23 cellular contexts compared by ENCODE assay signal in the genomic region with DNA sequence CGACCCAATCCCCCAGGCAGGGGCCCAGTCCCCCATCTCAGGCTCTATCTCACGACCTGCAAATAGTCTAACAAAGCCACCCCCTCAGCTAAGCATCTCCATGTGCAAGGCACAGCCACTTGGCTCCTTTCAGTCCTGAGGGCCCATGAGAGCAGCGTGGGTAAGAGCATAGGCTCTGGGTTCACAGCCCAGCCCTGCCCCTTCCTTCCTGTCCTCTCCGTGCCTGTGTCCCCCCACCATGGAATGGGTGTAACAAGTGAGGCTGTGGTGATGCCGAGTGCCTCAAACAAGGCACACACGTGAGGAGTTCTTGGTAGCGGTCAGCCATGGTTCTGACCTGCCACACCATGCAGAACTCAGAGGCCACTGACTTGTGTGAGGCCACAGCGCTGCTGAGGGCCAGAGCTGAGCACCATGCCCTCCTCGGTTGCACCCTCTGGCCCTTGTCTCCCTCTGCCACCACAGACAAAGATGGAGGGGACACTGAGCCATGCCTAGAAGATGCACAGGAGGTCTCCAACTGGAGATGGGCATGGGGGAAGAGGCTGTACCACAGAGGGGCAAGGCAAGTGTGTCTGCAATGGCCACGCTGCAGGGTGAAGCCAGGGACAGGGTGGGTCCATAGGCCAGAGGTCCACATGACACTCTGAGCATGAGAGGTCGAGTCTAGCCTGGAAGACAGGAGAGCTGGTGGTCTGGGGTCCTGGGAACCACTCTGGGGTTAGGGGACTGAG. TPM values are rescaled to one million over a fixed set of nuclear protein-coding genes. Genes with fewer than 3 reads are reported as not detected.
A peak's percentile ranks its signal among the peaks of the same experiment; 100 is the strongest.
DNase-seq lines count a peak whose midpoint lies in the region; ATAC-seq and TF ChIP-seq lines count a peak whose summit lies in the region.
"Had no signal": no experiment of that assay in that cellular context is flagged by ENCODE, and none has a peak within 500 bp of the region (broad histone marks: within the 10 kb centered on the region; RNA-seq: fewer than 3 reads in every experiment).

No MANE protein-coding gene starts in this region.

- peaks cover 71% of the 10 kb centered on the region for H3K36me3 ChIP-seq in BLaER1

- DNase-seq in activated CD4-positive, alpha-beta memory T cell treated with anti-CD3 and anti-CD28 coated beads, Interleukin-2, amount 10 ng/mL, durations not matched to agents 7 days and 5 days = no peak
- DNase-seq in activated CD4-positive, alpha-beta memory T cell treated with anti-CD3 and anti-CD28 coated beads for 36 hours = no peak
- no peak for DNase-seq in T-helper 17 cell
- DNase-seq in neural crest cell (ENCODE audit: low read depth, low spot score) = no peak
- no peak for DNase-seq in activated effector memory CD4-positive, alpha-beta T cell treated with anti-CD3 and anti-CD28 coated beads, Interleukin-2, amount 50 U/mL, for 16 hours
- DNase-seq: 8988T; DMS53; GDM1; MV-4-11; NCI-H1694; NCI-H2081; NCI-H2171; NCI-H345; NCI-H524; NCI-H774; NK-92 treated with Interleukin-12 subunit alpha and Interleukin-12 subunit beta, amount 100 ng/mL, for 24 hours; SHP77 treated with DMSO at 0.1 percent for 48 hours had no signal

- no peak for TF ChIP-seq CTCF in neural crest cell (conservative IDR thresholded peaks at IDR 0.05)

- H3K4me3 Mint-ChIP-seq in activated CD4-positive, alpha-beta memory T cell treated with anti-CD3 and anti-CD28 coated beads, Interleukin-2, amount 10 ng/mL, durations not matched to agents 7 days and 5 days = no peak overlapping the region
- H3K4me3 Mint-ChIP-seq in activated CD4-positive, alpha-beta memory T cell treated with anti-CD3 and anti-CD28 coated beads for 36 hours = no peak overlapping the region
- H3K4me3 Mint-ChIP-seq in T-helper 17 cell (peak overlapping the region; percentile 43), neural crest cell (no peak overlapping the region)
- H3K4me3 Mint-ChIP-seq: IgD-negative memory B cell had no signal

- H4K20me1 ChIP-seq in BLaER1 = peaks cover 99% of the 10 kb centered on the region

- no peaks in the 10 kb centered on the region for H3K27me3 ChIP-seq in BLaER1

- H3K4me1 Mint-ChIP-seq in activated CD4-positive, alpha-beta memory T cell treated with anti-CD3 and anti-CD28 coated beads, Interleukin-2, amount 10 ng/mL, durations not matched to agents 7 days and 5 days = peaks cover 2% of the 10 kb centered on the region
- H3K4me1 Mint-ChIP-seq in activated CD4-positive, alpha-beta memory T cell treated with anti-CD3 and anti-CD28 coated beads for 36 hours (ENCODE audit: low read depth) = peaks cover 11% of the 10 kb centered on the region
- H3K4me1 Mint-ChIP-seq in T-helper 17 cell (peaks cover 20% of the 10 kb centered on the region), neural crest cell (peaks cover 6% of the 10 kb centered on the region)

- CTCF ChIA-PET in activated CD4-positive, alpha-beta memory T cell treated with anti-CD3 and anti-CD28 coated beads, Interleukin-2, amount 10 ng/mL, durations not matched to agents 7 days and 5 days (lab: Charles Lee) = no interaction called here
- CTCF ChIA-PET in activated CD4-positive, alpha-beta memory T cell treated with anti-CD3 and anti-CD28 coated beads for 36 hours (lab: Charles Lee) = interaction anchor here (1.5 kb wide), 1 partner anchor 33 kb away, joined by 3 read pairs; no protein-coding TSS in a partner anchor

- H3K4me2 ChIP-seq in BLaER1 = peak overlapping the region; percentile 17

- no peaks in the 10 kb centered on the region for H3K27me3 Mint-ChIP-seq in activated CD4-positive, alpha-beta memory T cell treated with anti-CD3 and anti-CD28 coated beads, Interleukin-2, amount 10 ng/mL, durations not matched to agents 7 days and 5 days
- no peaks in the 10 kb centered on the region for H3K27me3 Mint-ChIP-seq in activated CD4-positive, alpha-beta memory T cell treated with anti-CD3 and anti-CD28 coated beads for 36 hours
- H3K27me3 Mint-ChIP-seq in T-helper 17 cell (no peaks in the 10 kb centered on the region), neural crest cell (ENCODE audit: low read depth) (no peaks in the 10 kb centered on the region)
- H3K27me3 Mint-ChIP-seq: IgD-negative memory B cell had no signal

- H3K36me3 Mint-ChIP-seq in activated CD4-positive, alpha-beta memory T cell treated with anti-CD3 and anti-CD28 coated beads, Interleukin-2, amount 10 ng/mL, durations not matched to agents 7 days and 5 days (ENCODE audit: low read depth) = no peaks in the 10 kb centered on the region
- no peaks in the 10 kb centered on the region for H3K36me3 Mint-ChIP-seq in activated CD4-positive, alpha-beta memory T cell treated with anti-CD3 and anti-CD28 coated beads for 36 hours
- H3K36me3 Mint-ChIP-seq in T-helper 17 cell (ENCODE audit: low read depth) (no peaks in the 10 kb centered on the region), neural crest cell (ENCODE audit: low read depth) (peaks cover 2% of the 10 kb centered on the region)

- no peaks in the 10 kb centered on the region for H3K9me3 ChIP-seq in BLaER1
- H3K9me3 ChIP-seq in T-helper 17 cell (ENCODE audit: control insufficient read depth, low read length, poor library complexity, severe bottlenecking) = no peaks in the 10 kb centered on the region

- ATAC-seq in T-helper 17 cell = no peak
- ATAC-seq in HG03159 (IDR thresholded peaks at IDR 0.05; ENCODE audit: unreplicated experiment) = no peak
- ATAC-seq in GM19397 (IDR thresholded peaks at IDR 0.05; ENCODE audit: unreplicated experiment) = no peak

- H3K4me1 ChIP-seq in BLaER1 = peaks cover 33% of the 10 kb centered on the region

- no peaks in the 10 kb centered on the region for H3K9me3 Mint-ChIP-seq in activated CD4-positive, alpha-beta memory T cell treated with anti-CD3 and anti-CD28 coated beads, Interleukin-2, amount 10 ng/mL, durations not matched to agents 7 days and 5 days
- no peaks in the 10 kb centered on the region for H3K9me3 Mint-ChIP-seq in activated CD4-positive, alpha-beta memory T cell treated with anti-CD3 and anti-CD28 coated beads for 36 hours
- H3K9me3 Mint-ChIP-seq in neural crest cell = no peaks in the 10 kb centered on the region
- H3K9me3 Mint-ChIP-seq: IgD-negative memory B cell had no signal

- POLR2A ChIA-PET in activated CD4-positive, alpha-beta memory T cell treated with anti-CD3 and anti-CD28 coated beads, Interleukin-2, amount 10 ng/mL, durations not matched to agents 7 days and 5 days (lab: Charles Lee) = interaction anchor here (0.8 to 2.5 kb wide), 2 partner anchors 9 to 18 kb away, joined by 3 to 11 read pairs; a partner anchor contains a TSS
- POLR2A ChIA-PET in activated CD4-positive, alpha-beta memory T cell treated with anti-CD3 and anti-CD28 coated beads for 36 hours (lab: Charles Lee) = no interaction called here

- H3K27ac Mint-ChIP-seq in activated CD4-positive, alpha-beta memory T cell treated with anti-CD3 and anti-CD28 coated beads, Interleukin-2, amount 10 ng/mL, durations not matched to agents 7 days and 5 days = peak overlapping the region; percentile 3
- H3K27ac Mint-ChIP-seq in activated CD4-positive, alpha-beta memory T cell treated with anti-CD3 and anti-CD28 coated beads for 36 hours = no peak overlapping the region
- H3K27ac Mint-ChIP-seq in T-helper 17 cell = peak overlapping the region; percentile 89
- H3K27ac Mint-ChIP-seq in neural crest cell (ENCODE audit: unreplicated experiment) = peak overlapping the region; percentile 27

- H3K9ac ChIP-seq in BLaER1 = no peak overlapping the region

- intact Hi-C loops in activated CD4-positive, alpha-beta memory T cell treated with anti-CD3 and anti-CD28 coated beads for 36 hours (cut with micrococcal nuclease) = no loop called here

- no peak overlapping the region for H3K4me3 ChIP-seq in BLaER1

- 0 out of 2 replicates have a peak overlapping the region, but pooled peaks have one; percentile 4 for H3K27ac ChIP-seq in BLaER1
- H3K27ac ChIP-seq: C4-2B, RWPE1 had no signal

RNA-seq across cellular contexts. Expression of a gene that starts 10.0 kb away (rescaled TPM):
- 10 to 100 TPM; 22.6 to 23.3 TPM for total RNA-seq in activated CD4-positive, alpha-beta memory T cell treated with anti-CD3 and anti-CD28 coated beads, Interleukin-2, amount 10 ng/mL, durations not matched to agents 7 days and 5 days
- 10 to 100 TPM; 18.7 to 20.9 TPM for total RNA-seq in activated CD4-positive, alpha-beta memory T cell treated with anti-CD3 and anti-CD28 coated beads for 36 hours
- total RNA-seq in T-helper 17 cell (10 to 100 TPM; 12.5 to 16.6 TPM), neural crest cell (27.2 and 27.4 TPM in 2 replicates)

RNA-seq across cellular contexts. Expression of a gene that starts 17.7 kb away (rescaled TPM):
- total RNA-seq in activated CD4-positive, alpha-beta memory T cell treated with anti-CD3 and anti-CD28 coated beads, Interleukin-2, amount 10 ng/mL, durations not matched to agents 7 days and 5 days = 100 to 1,000 TPM; 117 to 123 TPM
- 100 to 1,000 TPM; 216 to 218 TPM for total RNA-seq in activated CD4-positive, alpha-beta memory T cell treated with anti-CD3 and anti-CD28 coated beads for 36 hours
- 10 to 100 TPM in 1 of 2 donors, 1 to 10 TPM in 1; 8.6 to 11.6 TPM for total RNA-seq in T-helper 17 cell
- 223 and 228 TPM in 2 replicates for total RNA-seq in neural crest cell

RNA-seq across cellular contexts. Expression of a gene that starts 48.5 kb away (rescaled TPM):
- 1 to 10 TPM in 1 of 2 experiments, under 1 TPM in 1; 0.95 to 1.1 TPM for total RNA-seq in activated CD4-positive, alpha-beta memory T cell treated with anti-CD3 and anti-CD28 coated beads, Interleukin-2, amount 10 ng/mL, durations not matched to agents 7 days and 5 days
- 1 to 10 TPM; 1.2 to 1.3 TPM for total RNA-seq in activated CD4-positive, alpha-beta memory T cell treated with anti-CD3 and anti-CD28 coated beads for 36 hours
- total RNA-seq in T-helper 17 cell (1 to 10 TPM; 4.8 to 5.5 TPM), neural crest cell (70.8 and 74.0 TPM in 2 replicates)

Comparison
In these comparisons a context has a peak if more than half of its experiments do, and no peak if none do; other contexts are left out.
1. RNA of a gene that starts 17.7 kb away (total RNA-seq): 223 to 228 TPM in neural crest cell, 216 to 218 TPM in activated CD4-positive, alpha-beta memory T cell treated with anti-CD3 and anti-CD28 coated beads for 36 hours and 117 to 123 TPM in activated CD4-positive, alpha-beta memory T cell treated with anti-CD3 and anti-CD28 coated beads, Interleukin-2, amount 10 ng/mL, durations not matched to agents 7 days and 5 days; 8.6 to 11.6 TPM in T-helper 17 cell; every median in the first group is over 4 times any median in the second.
2. RNA of a gene that starts 48.5 kb away (total RNA-seq): 70.8 to 74.0 TPM in neural crest cell; 4.8 to 5.5 TPM in T-helper 17 cell, 1.2 to 1.3 TPM in activated CD4-positive, alpha-beta memory T cell treated with anti-CD3 and anti-CD28 coated beads for 36 hours and 0.95 to 1.1 TPM in activated CD4-positive, alpha-beta memory T cell treated with anti-CD3 and anti-CD28 coated beads, Interleukin-2, amount 10 ng/mL, durations not matched to agents 7 days and 5 days; every median in the first group is over 10 times any median in the second.